In genomic region chr1:234231061-234231892, GRCh38 we compare ENCODE assay signal across 9 cellular contexts.
DNase-seq lines count a peak whose midpoint lies in the region; ATAC-seq and TF ChIP-seq lines count a peak whose summit lies in the region.
"Had no signal": no experiment of that assay in that cellular context is flagged by ENCODE, and none has a peak within 500 bp of the region (broad histone marks: within the 10 kb centered on the region; RNA-seq: fewer than 3 reads in every experiment).

No MANE protein-coding gene starts in this region.

- peak; percentile 51 for DNase-seq in DMS53 treated with DMSO at 0.1 percent for 48 hours (lab: John Stamatoyannopoulos, UW; ENCODE audit: unreplicated experiment)
- peak; percentile 33 for DNase-seq in HEK293T (ENCODE audit: extremely low spot score)
- peak; percentile 24 for DNase-seq in activated naive CD4-positive, alpha-beta T cell treated with anti-CD3 and anti-CD28 coated beads, Interleukin-2, amount 50 U/mL, for 16 hours
- DNase-seq in naive thymus-derived CD8-positive, alpha-beta T cell = peak in 1 of 10 donors; percentile 4
- no peak for DNase-seq in NCI-H446 treated with DMSO at 0.1 percent for 48 hours (lab: John Stamatoyannopoulos, UW)
- DNase-seq in foreskin fibroblast = no peak
- DNase-seq: effector CD8-positive, alpha-beta T cell; pancreas had no signal

- peaks cover 4 to 23% (median 17%) of the 10 kb centered on the region in 5 donors for H3K27me3 Mint-ChIP-seq in naive thymus-derived CD8-positive, alpha-beta T cell

- peaks cover 6 to 24% (median 13%) of the 10 kb centered on the region in 4 donors for H3K4me1 Mint-ChIP-seq in naive thymus-derived CD8-positive, alpha-beta T cell

- CTCF ChIA-PET in HEK293T (lab: Yijun Ruan, JAX) = interaction anchor here (1.4 kb wide), 1 partner anchor 18 kb away, joined by 5 read pairs; no protein-coding TSS in a partner anchor

- H3K27ac Mint-ChIP-seq in naive thymus-derived CD8-positive, alpha-beta T cell = no peak overlapping the region

- peak; percentile 57 to 74 for ATAC-seq in naive thymus-derived CD8-positive, alpha-beta T cell
- no peak for ATAC-seq in HG03442 (IDR thresholded peaks at IDR 0.05; ENCODE audit: unreplicated experiment)

- TF ChIP-seq CTCF in foreskin fibroblast (IDR thresholded peaks at IDR 0.05; ENCODE audit: low read depth, low read length) = no peak

- no peak overlapping the region for H3K4me3 ChIP-seq in foreskin fibroblast (ENCODE audit: low read depth in 1 of 2, low read length in 2 of 2)
- H3K4me3 ChIP-seq: pancreas had no signal

- POLR2A ChIA-PET in HEK293T (lab: Yijun Ruan, JAX) = no interaction called here
- POLR2A ChIA-PET in naive thymus-derived CD8-positive, alpha-beta T cell (lab: Charles Lee) = interaction anchor here (0.9 kb wide), 1 partner anchor 13 kb away, joined by 5 read pairs; no protein-coding TSS in a partner anchor

- H3K9me3 Mint-ChIP-seq in naive thymus-derived CD8-positive, alpha-beta T cell = no peaks in the 10 kb centered on the region

- H3K4me3 Mint-ChIP-seq in naive thymus-derived CD8-positive, alpha-beta T cell = peak overlapping the region in 8 of 10 donors; percentile 23 to 81 (median 60)

- H3K36me3 Mint-ChIP-seq in naive thymus-derived CD8-positive, alpha-beta T cell = no peaks in the 10 kb centered on the region

TF ChIP-seq in HEK293T, 16 proteins besides CTCF, POLR2A, EP300 and RAD21:
- no peak for TF ChIP-seq SP1 (IDR thresholded peaks at IDR 0.05)
- TF ChIP-seq ZNF384 (IDR thresholded peaks at IDR 0.05) = no peak
- no peak for TF ChIP-seq SUZ12 (IDR thresholded peaks at IDR 0.05)
- no peak for TF ChIP-seq NFRKB (IDR thresholded peaks at IDR 0.05)
- TF ChIP-seq ARNT (IDR thresholded peaks at IDR 0.05) = no peak
- no peak for TF ChIP-seq BHLHE40 (IDR thresholded peaks at IDR 0.05; ENCODE audit: borderline replicate concordance)
- TF ChIP-seq HDGF (IDR thresholded peaks at IDR 0.05; ENCODE audit: borderline replicate concordance) = no peak
- TF ChIP-seq, protein P1, sequence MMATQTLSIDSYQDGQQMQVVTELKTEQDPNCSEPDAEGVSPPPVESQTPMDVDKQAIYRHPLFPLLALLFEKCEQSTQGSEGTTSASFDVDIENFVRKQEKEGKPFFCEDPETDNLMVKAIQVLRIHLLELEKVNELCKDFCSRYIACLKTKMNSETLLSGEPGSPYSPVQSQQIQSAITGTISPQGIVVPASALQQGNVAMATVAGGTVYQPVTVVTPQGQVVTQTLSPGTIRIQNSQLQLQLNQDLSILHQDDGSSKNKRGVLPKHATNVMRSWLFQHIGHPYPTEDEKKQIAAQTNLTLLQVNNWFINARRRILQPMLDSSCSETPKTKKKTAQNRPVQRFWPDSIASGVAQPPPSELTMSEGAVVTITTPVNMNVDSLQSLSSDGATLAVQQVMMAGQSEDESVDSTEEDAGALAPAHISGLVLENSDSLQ (IDR thresholded peaks at IDR 0.05) = no peak
- no peak for TF ChIP-seq FOXA1 (IDR thresholded peaks at IDR 0.05)

Comparison
In these comparisons a context has a peak if more than half of its experiments do, and no peak if none do; other contexts are left out.
1. DNase-seq: peak in DMS53 treated with DMSO at 0.1 percent for 48 hours (single experiment), HEK293T (single experiment) and activated naive CD4-positive, alpha-beta T cell treated with anti-CD3 and anti-CD28 coated beads, Interleukin-2, amount 50 U/mL, for 16 hours (single experiment); none in NCI-H446 treated with DMSO at 0.1 percent for 48 hours (single experiment) and foreskin fibroblast (0 of 2).